ENCODE assay signal across 11 cellular contexts in the genomic region with DNA sequence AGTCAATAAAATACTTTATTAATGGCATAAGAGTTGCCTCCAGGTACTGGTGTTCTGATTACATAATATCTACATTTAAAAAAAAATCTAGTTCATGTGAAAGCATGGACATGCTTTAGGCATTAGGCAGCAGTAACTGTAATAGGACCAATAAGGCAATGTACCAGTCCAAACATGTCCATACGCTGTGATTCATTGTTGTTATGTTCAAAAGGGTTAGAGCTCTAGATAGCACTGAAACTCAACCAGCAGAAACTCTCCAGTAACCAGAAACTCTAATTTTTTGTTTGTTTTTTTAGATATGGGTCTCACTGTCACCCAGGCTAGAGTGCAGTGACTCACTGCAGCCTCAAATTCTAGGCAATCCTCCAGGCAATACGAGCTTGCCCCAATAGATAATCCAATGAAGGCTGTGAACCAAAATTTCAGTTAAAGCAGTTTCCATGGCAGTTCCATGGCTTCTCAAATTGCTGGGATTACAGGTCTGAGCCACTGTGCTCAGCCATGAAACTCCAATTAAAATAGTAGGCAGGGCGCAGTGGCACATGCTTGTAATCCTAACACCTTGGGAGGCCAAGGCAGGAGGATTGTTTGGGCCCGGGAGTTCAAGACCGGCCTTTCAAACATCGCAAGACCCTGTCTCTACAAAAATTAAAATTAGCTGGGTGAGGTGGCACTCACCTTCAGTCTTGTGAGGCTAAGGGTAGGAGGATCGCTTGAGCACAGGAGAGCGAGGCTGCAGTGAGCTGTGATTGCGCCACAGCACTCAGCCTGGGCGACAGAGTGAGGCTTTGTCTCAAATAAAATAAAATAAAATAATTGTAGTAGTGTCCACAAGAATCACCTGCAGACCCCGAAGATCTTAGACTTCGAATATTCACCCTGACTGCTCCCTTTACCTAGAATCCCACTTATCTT. TPM values are rescaled to one million over a fixed set of nuclear protein-coding genes. Genes with fewer than 3 reads are reported as not detected.
A peak's percentile ranks its signal among the peaks of the same experiment; 100 is the strongest.
DNase-seq lines count a peak whose midpoint lies in the region; ATAC-seq, FAIRE-seq and TF ChIP-seq lines count a peak whose summit lies in the region.
"Had no signal": no experiment of that assay in that cellular context is flagged by ENCODE, and none has a peak within 500 bp of the region (broad histone marks: within the 10 kb centered on the region; RNA-seq: fewer than 3 reads in every experiment).

No MANE protein-coding gene starts in this region.

- POLR2A ChIA-PET in PC-9 (lab: Charles Lee; ENCODE audit: unreplicated experiment): no interaction called here

- intact Hi-C loops in PC-9 (cut with micrococcal nuclease; ENCODE audit: unreplicated experiment) (no loop called here), pancreas (cut with DNase I) (no loop called here)

- no peak overlapping the region for H2BK120ac ChIP-seq in neuronal stem cell (ENCODE audit: low read depth, low read length)

- no TSS peak for BruUV-seq in PC-9 (replicated peaks; lab: Mats Ljungman, UMichigan)

- H2BK5ac ChIP-seq in neuronal stem cell (ENCODE audit: low read length): no peak overlapping the region

- peaks cover 11% of the 10 kb centered on the region for H3K4me1 ChIP-seq in PC-9 (replicated peaks; ENCODE audit: insufficient read depth)
- H3K4me1 ChIP-seq in esophagus (ENCODE audit: control insufficient read depth in 2 of 2, insufficient read depth in 2 of 2, low read length in 1 of 2): no peaks in the 10 kb centered on the region
- H3K4me1 ChIP-seq in pancreas: peaks cover 0 to 4% (median 0%) of the 10 kb centered on the region in 3 donors
- H3K4me1 ChIP-seq in neuronal stem cell (ENCODE audit: control insufficient read depth in 2 of 2, insufficient read depth in 1 of 2, low read depth in 1 of 2, low read length in 2 of 2): peaks cover 3 to 9% of the 10 kb centered on the region in 2 donors

- no peak overlapping the region for H2BK12ac ChIP-seq in neuronal stem cell (ENCODE audit: low read length)

- H3K9me2 ChIP-seq in PC-9 (ENCODE audit: insufficient read depth): no peaks in the 10 kb centered on the region

- H3K14ac ChIP-seq in neuronal stem cell (ENCODE audit: low read length): no peak overlapping the region

- H3K4me2 ChIP-seq in PC-9: no peak overlapping the region
- H3K4me2 ChIP-seq in neuronal stem cell (ENCODE audit: insufficient read depth, low read length, poor library complexity, severe bottlenecking): no peak overlapping the region

- H3K27me3 ChIP-seq in PC-9 (ENCODE audit: insufficient read depth, low read depth) (no peaks in the 10 kb centered on the region), esophagus (ENCODE audit: control insufficient read depth in 1 of 2, insufficient read depth in 2 of 2, low read length in 2 of 2) (no peaks in the 10 kb centered on the region), pancreas (no peaks in the 10 kb centered on the region), neuronal stem cell (ENCODE audit: control insufficient read depth in 3 of 3, insufficient read depth in 3 of 3, low read depth in 1 of 3, low read length in 3 of 3) (no peaks in the 10 kb centered on the region)

- no peaks in the 10 kb centered on the region for H3K36me3 ChIP-seq in PC-9 (ENCODE audit: low read depth)
- no peaks in the 10 kb centered on the region for H3K36me3 ChIP-seq in esophagus (ENCODE audit: control insufficient read depth in 2 of 2, insufficient read depth in 2 of 2, low read length in 1 of 2)
- no peaks in the 10 kb centered on the region for H3K36me3 ChIP-seq in pancreas
- no peaks in the 10 kb centered on the region for H3K36me3 ChIP-seq in neuronal stem cell (replicated peaks in 1 of 2; ENCODE audit: control insufficient read depth in 2 of 2, insufficient read depth in 2 of 2, low read length in 2 of 2)

- H3F3A ChIP-seq in PC-9 (ENCODE audit: insufficient read depth, low read depth): no peaks in the 10 kb centered on the region

- H3K23ac ChIP-seq in neuronal stem cell (ENCODE audit: low read depth, low read length, poor library complexity): no peak overlapping the region

- WGBS in esophagus, 2 donors: 80% methylated on average over 12 of the region's 12 CpGs
- 84 to 86% methylated on average over 12 of the region's 12 CpGs for WGBS in pancreas, 2 donors
- WGBS in neuronal stem cell (ENCODE audit: extremely low coverage in 2 of 2, insufficient read length in 2 of 2, insufficient replicate concordance in 1 of 2), 2 donors: no CpG with 5 or more reads among the region's 12 CpGs

- H3K79me2 ChIP-seq in PC-9 (ENCODE audit: low read depth): no peaks in the 10 kb centered on the region

- H2AK5ac ChIP-seq in neuronal stem cell (ENCODE audit: low read depth, low read length): no peak overlapping the region

- ATAC-seq in pancreas (peak; percentile 83 to 94 (median 92)), GM21717 (IDR thresholded peaks at IDR 0.05; ENCODE audit: unreplicated experiment) (no peak)
- ATAC-seq: naive thymus-derived CD8-positive, alpha-beta T cell had no signal

- CTCF ChIA-PET in PC-9 (lab: Charles Lee): no interaction called here

- H4K8ac ChIP-seq in neuronal stem cell (ENCODE audit: low read depth, low read length): no peak overlapping the region

- no peak overlapping the region for H3K9ac ChIP-seq in neuronal stem cell (ENCODE audit: low read depth, low read length, poor library complexity)

- H3K4me3 ChIP-seq in PC-9 (no peak overlapping the region), esophagus (ENCODE audit: low read depth in 1 of 2, low read length in 2 of 2) (no peak overlapping the region), pancreas (no peak overlapping the region), neuronal stem cell (ENCODE audit: low read length in 2 of 2) (no peak overlapping the region)

- peak; percentile 96 for DNase-seq in EL
- peak; percentile 53 to 81 for DNase-seq in PC-9
- peak in 3 of 6 donors; percentile 16 to 54 (median 23) for DNase-seq in pancreas
- DNase-seq in neuronal stem cell (ENCODE audit: low spot score): no peak
- DNase-seq in superior temporal gyrus (ENCODE audit: extremely low spot score): no peak
- DNase-seq in SW480 (ENCODE audit: low spot score): no peak
- DNase-seq: anterior cingulate cortex; Karpas-422; naive thymus-derived CD8-positive, alpha-beta T cell had no signal

- FAIRE-seq in pancreas (lab: Jason Lieb, UNC): no peak

- H3K79me1 ChIP-seq in neuronal stem cell (ENCODE audit: low read depth, low read length): no peaks in the 10 kb centered on the region

- H3K18ac ChIP-seq in neuronal stem cell (ENCODE audit: low read length): no peak overlapping the region

- H2BK15ac ChIP-seq in neuronal stem cell (ENCODE audit: low read length): no peak overlapping the region

- no peaks in the 10 kb centered on the region for H4K20me1 ChIP-seq in PC-9 (ENCODE audit: insufficient read depth)

- H4K91ac ChIP-seq in neuronal stem cell (ENCODE audit: low read depth, low read length, poor library complexity): no peak overlapping the region

- H3K27ac ChIP-seq in PC-9 (peak overlapping the region; percentile 43), esophagus (ENCODE audit: low read depth in 2 of 2, low read length in 1 of 2) (peak overlapping the region; percentile 52 to 82), pancreas (peak overlapping the region in 2 of 4 donors; percentile 1 to 39), neuronal stem cell (replicated peaks; ENCODE audit: low read length) (no peak overlapping the region)

- H2AFZ ChIP-seq in PC-9: no peak overlapping the region
- no peak overlapping the region for H2AFZ ChIP-seq in neuronal stem cell (ENCODE audit: low read length)

- TF ChIP-seq CTCF in PC-9 (conservative IDR thresholded peaks at IDR 0.05) (no peak), pancreas (IDR thresholded peaks at IDR 0.05) (no peak)

- no peak overlapping the region for H3K4ac ChIP-seq in neuronal stem cell (ENCODE audit: low read length)

- no peaks in the 10 kb centered on the region for H3K9me3 ChIP-seq in PC-9 (ENCODE audit: insufficient read depth, low read depth)
- no peaks in the 10 kb centered on the region for H3K9me3 ChIP-seq in esophagus (ENCODE audit: control insufficient read depth in 2 of 2, insufficient read depth in 1 of 2, low read depth in 1 of 2, low read length in 1 of 2)
- no peaks in the 10 kb centered on the region for H3K9me3 ChIP-seq in pancreas
- H3K9me3 ChIP-seq in neuronal stem cell (replicated peaks in 1 of 2; ENCODE audit: control insufficient read depth in 2 of 2, insufficient read depth in 1 of 2, low read depth in 1 of 2, low read length in 2 of 2): peaks cover 2 to 11% of the 10 kb centered on the region in 2 donors

RNA-seq across cellular contexts. Expression of gene MGARP, which starts 36.3 kb away (rescaled TPM):
- total RNA-seq in PC-9 (2021): 0.40 TPM in 1 of 2 replicates, not detected in the other
- polyA plus RNA-seq in esophagus: under 1 TPM; 0.18 to 0.24 TPM
- under 1 TPM in 2 of 6 donors, not detected in 4; 0.25 TPM for total RNA-seq in pancreas
- polyA plus RNA-seq in pancreas: under 1 TPM; 0.45 to 0.49 TPM
- polyA plus RNA-seq in neuronal stem cell (2013, experiment 1 of 2): 1.4 TPM
- polyA plus RNA-seq in neuronal stem cell (2013, experiment 2 of 2): 1.3 TPM

RNA-seq across cellular contexts. Expression of gene NAA15, which starts 57.6 kb away (rescaled TPM):
- total RNA-seq in PC-9 (2021): 43.8 and 51.7 TPM in 2 replicates
- 10 to 100 TPM in 1 of 2 donors, 1 to 10 TPM in 1; 5.6 to 11.4 TPM for polyA plus RNA-seq in esophagus
- 10 to 100 TPM; 12.4 to 22.1 (median 16.8) TPM for total RNA-seq in pancreas
- 1 to 10 TPM; 3.2 to 3.9 TPM for polyA plus RNA-seq in pancreas
- 23.3 TPM for polyA plus RNA-seq in neuronal stem cell (2013, experiment 1 of 2)
- 24.1 TPM for polyA plus RNA-seq in neuronal stem cell (2013, experiment 2 of 2)

RNA-seq across cellular contexts. Expression of gene NDUFC1, which starts 58.6 kb away (rescaled TPM):
- total RNA-seq in PC-9 (2021) (55.9 and 59.3 TPM in 2 replicates), pancreas (10 to 100 TPM; 19.8 to 30.2 (median 22.1) TPM)
- polyA plus RNA-seq in esophagus (100 to 1,000 TPM in 1 of 2 donors, 10 to 100 TPM in 1; 79.0 to 102 TPM), pancreas (10 to 100 TPM; 52.8 to 80.6 TPM)
- polyA plus RNA-seq in neuronal stem cell (2013, experiment 1 of 2): 135 TPM
- 139 TPM for polyA plus RNA-seq in neuronal stem cell (2013, experiment 2 of 2)

Comparison
In these comparisons a context has a peak if more than half of its experiments do, and no peak if none do; other contexts are left out.
1. DNase-seq: peak in EL (single experiment) and PC-9 (2 of 2); none in neuronal stem cell (single experiment), superior temporal gyrus (single experiment) and SW480 (single experiment).